Comparison of ENCODE assay signal across 18 cellular contexts in the genomic region with DNA sequence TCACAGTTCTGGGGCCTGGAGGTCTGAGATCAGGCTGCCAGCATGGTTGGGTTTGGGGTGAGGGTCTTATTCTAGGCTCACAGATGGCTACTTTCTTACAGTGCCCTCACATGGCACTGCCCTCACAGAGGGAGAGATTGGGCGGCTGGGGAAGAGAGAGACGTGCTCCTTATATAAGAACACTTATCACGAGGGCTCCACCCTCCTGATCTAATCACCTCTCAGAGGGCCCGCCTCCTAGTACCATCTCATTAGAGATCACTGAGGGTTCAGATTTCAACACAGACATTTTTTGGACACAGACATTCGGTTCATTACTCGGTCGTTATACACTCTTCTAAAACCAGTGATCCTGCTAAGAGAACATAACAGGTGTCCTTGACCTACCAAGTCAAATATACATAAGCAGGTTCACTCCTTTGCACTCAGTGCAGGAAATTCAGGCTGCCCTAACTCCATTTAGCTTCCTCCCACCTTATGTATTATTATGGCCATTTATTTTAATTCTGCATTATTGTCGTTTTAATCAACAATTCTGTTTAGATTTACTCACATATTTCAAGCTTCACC.
DNase-seq lines count a peak whose midpoint lies in the region; ATAC-seq and TF ChIP-seq lines count a peak whose summit lies in the region.
"Had no signal": no experiment of that assay in that cellular context is flagged by ENCODE, and none has a peak within 500 bp of the region (broad histone marks: within the 10 kb centered on the region; RNA-seq: fewer than 3 reads in every experiment).

No MANE protein-coding gene starts in this region.

- no peak overlapping the region for H2BK15ac ChIP-seq in neuronal stem cell (ENCODE audit: low read length)

- no peak for TF ChIP-seq CTCF in left lung (IDR thresholded peaks at IDR 0.05)

- no peak overlapping the region for H3K23ac ChIP-seq in neuronal stem cell (ENCODE audit: low read depth, low read length, poor library complexity)

- H2BK5ac ChIP-seq in neuronal stem cell (ENCODE audit: low read length), result no peak overlapping the region

- peaks cover 10% of the 10 kb centered on the region for H3K27me3 Mint-ChIP-seq in activated CD8-positive, alpha-beta T cell treated with anti-CD3 and anti-CD28 coated beads, Interleukin-2, amount 10 ng/mL, durations not matched to agents 7 days and 5 days (ENCODE audit: low read depth)
- H3K27me3 Mint-ChIP-seq: IgD-negative memory B cell had no signal

- H3K4me3 Mint-ChIP-seq in activated CD8-positive, alpha-beta T cell treated with anti-CD3 and anti-CD28 coated beads, Interleukin-2, amount 10 ng/mL, durations not matched to agents 7 days and 5 days, result no peak overlapping the region
- H3K4me3 Mint-ChIP-seq: IgD-negative memory B cell, T-cell had no signal

- CTCF ChIA-PET in activated CD8-positive, alpha-beta T cell treated with anti-CD3 and anti-CD28 coated beads, Interleukin-2, amount 10 ng/mL, durations not matched to agents 7 days and 5 days (lab: Charles Lee), result no interaction called here

- H3K9me3 Mint-ChIP-seq in activated CD8-positive, alpha-beta T cell treated with anti-CD3 and anti-CD28 coated beads, Interleukin-2, amount 10 ng/mL, durations not matched to agents 7 days and 5 days (ENCODE audit: insufficient read depth), result no peaks in the 10 kb centered on the region
- H3K9me3 Mint-ChIP-seq: T-cell had no signal

- no peak overlapping the region for H3K14ac ChIP-seq in neuronal stem cell (ENCODE audit: low read length)

- peak; percentile 82 for ATAC-seq in left lung
- no peak for ATAC-seq in activated CD8-positive, alpha-beta T cell treated with anti-CD3 and anti-CD28 coated beads, Interleukin-2, amount 10 ng/mL, durations not matched to agents 7 days and 5 days
- ATAC-seq in HG03521 (IDR thresholded peaks at IDR 0.05; ENCODE audit: unreplicated experiment), result no peak
- ATAC-seq: T-cell had no signal

- no CpG with 5 or more reads among the region's 8 CpGs for WGBS in neuronal stem cell (ENCODE audit: extremely low coverage in 2 of 2, insufficient read length in 2 of 2, insufficient replicate concordance in 1 of 2), 2 donors

- DNase-seq in DMS79 treated with DMSO at 0.1 percent for 48 hours (lab: John Stamatoyannopoulos, UW), result peak; percentile 40
- DNase-seq in NCI-H187 (lab: John Stamatoyannopoulos, UW), result peak; percentile 58 to 79
- peak; percentile 94 for DNase-seq in NCI-H510A (lab: John Stamatoyannopoulos, UW)
- no peak for DNase-seq in left lung
- no peak for DNase-seq in activated CD8-positive, alpha-beta T cell treated with anti-CD3 and anti-CD28 coated beads, Interleukin-2, amount 10 ng/mL, durations not matched to agents 7 days and 5 days
- DNase-seq in neuronal stem cell (ENCODE audit: low spot score), result no peak
- DNase-seq: ACHN, COR-L47, Kasumi-1, MM.1S, NCI-H1092 treated with DMSO at 0.1 percent for 48 hours, NCI-H2171, Right ventricle myocardium superior, SK-N-SH, T-cell, T-helper 9 cell had no signal

- H2AFZ ChIP-seq in neuronal stem cell (ENCODE audit: low read length), result no peak overlapping the region

- no peaks in the 10 kb centered on the region for H3K79me1 ChIP-seq in neuronal stem cell (ENCODE audit: low read depth, low read length)

- no peak overlapping the region for H3K27ac Mint-ChIP-seq in activated CD8-positive, alpha-beta T cell treated with anti-CD3 and anti-CD28 coated beads, Interleukin-2, amount 10 ng/mL, durations not matched to agents 7 days and 5 days
- H3K27ac Mint-ChIP-seq: IgD-negative memory B cell, T-cell had no signal

- H3K4me1 Mint-ChIP-seq in activated CD8-positive, alpha-beta T cell treated with anti-CD3 and anti-CD28 coated beads, Interleukin-2, amount 10 ng/mL, durations not matched to agents 7 days and 5 days (ENCODE audit: low read depth), result no peaks in the 10 kb centered on the region
- H3K4me1 Mint-ChIP-seq: IgD-negative memory B cell, T-cell had no signal

- no peak overlapping the region for H4K8ac ChIP-seq in neuronal stem cell (ENCODE audit: low read depth, low read length)

- H2BK12ac ChIP-seq in neuronal stem cell (ENCODE audit: low read length), result no peak overlapping the region

- no peak overlapping the region for H3K18ac ChIP-seq in neuronal stem cell (ENCODE audit: low read length)

- H3K4ac ChIP-seq in neuronal stem cell (ENCODE audit: low read length), result no peak overlapping the region

- H3K9ac ChIP-seq in neuronal stem cell (ENCODE audit: low read depth, low read length, poor library complexity), result no peak overlapping the region
- H3K9ac ChIP-seq: SK-N-SH had no signal

- H3K27me3 ChIP-seq in left lung, result no peaks in the 10 kb centered on the region
- H3K27me3 ChIP-seq in neuronal stem cell (ENCODE audit: control insufficient read depth in 3 of 3, insufficient read depth in 3 of 3, low read depth in 1 of 3, low read length in 3 of 3), result no peaks in the 10 kb centered on the region

- no peak overlapping the region for H3K4me3 ChIP-seq in left lung
- no peak overlapping the region for H3K4me3 ChIP-seq in neuronal stem cell (ENCODE audit: low read length in 2 of 2)

- no peaks in the 10 kb centered on the region for H3K4me1 ChIP-seq in left lung
- H3K4me1 ChIP-seq in neuronal stem cell (ENCODE audit: control insufficient read depth in 2 of 2, insufficient read depth in 1 of 2, low read depth in 1 of 2, low read length in 2 of 2), result peaks cover 0 to 3% of the 10 kb centered on the region in 2 donors

- no peak overlapping the region for H4K91ac ChIP-seq in neuronal stem cell (ENCODE audit: low read depth, low read length, poor library complexity)

- H2AK5ac ChIP-seq in neuronal stem cell (ENCODE audit: low read depth, low read length), result no peak overlapping the region

- H3K9me3 ChIP-seq in left lung, result no peaks in the 10 kb centered on the region
- H3K9me3 ChIP-seq in neuronal stem cell (replicated peaks in 1 of 2; ENCODE audit: control insufficient read depth in 2 of 2, insufficient read depth in 1 of 2, low read depth in 1 of 2, low read length in 2 of 2), result no peaks in the 10 kb centered on the region
- H3K9me3 ChIP-seq: SK-N-SH had no signal

- no peak overlapping the region for H2BK120ac ChIP-seq in neuronal stem cell (ENCODE audit: low read depth, low read length)

- intact Hi-C loops in left lung (cut with DNase I), result no loop called here

- H3K27ac ChIP-seq in left lung, result no peak overlapping the region
- no peak overlapping the region for H3K27ac ChIP-seq in neuronal stem cell (replicated peaks; ENCODE audit: low read length)

- H3K36me3 ChIP-seq in left lung (no peaks in the 10 kb centered on the region), neuronal stem cell (replicated peaks in 1 of 2; ENCODE audit: control insufficient read depth in 2 of 2, insufficient read depth in 2 of 2, low read length in 2 of 2) (no peaks in the 10 kb centered on the region)

- H3K4me2 ChIP-seq in neuronal stem cell (ENCODE audit: insufficient read depth, low read length, poor library complexity, severe bottlenecking), result no peak overlapping the region
- H3K4me2 ChIP-seq: SK-N-SH had no signal

- POLR2A ChIA-PET in activated CD8-positive, alpha-beta T cell treated with anti-CD3 and anti-CD28 coated beads, Interleukin-2, amount 10 ng/mL, durations not matched to agents 7 days and 5 days (lab: Charles Lee), result no interaction called here

- no peaks in the 10 kb centered on the region for H3K36me3 Mint-ChIP-seq in activated CD8-positive, alpha-beta T cell treated with anti-CD3 and anti-CD28 coated beads, Interleukin-2, amount 10 ng/mL, durations not matched to agents 7 days and 5 days (ENCODE audit: low read depth)
- H3K36me3 Mint-ChIP-seq: IgD-negative memory B cell, T-cell had no signal

Comparison
In these comparisons a context has a peak if more than half of its experiments do, and no peak if none do; other contexts are left out.
1. DNase-seq: peak in DMS79 treated with DMSO at 0.1 percent for 48 hours (single experiment), NCI-H187 (2 of 2) and NCI-H510A (single experiment); none in left lung (0 of 2), activated CD8-positive, alpha-beta T cell treated with anti-CD3 and anti-CD28 coated beads, Interleukin-2, amount 10 ng/mL, durations not matched to agents 7 days and 5 days (single experiment) and neuronal stem cell (single experiment).